In the genomic region with DNA sequence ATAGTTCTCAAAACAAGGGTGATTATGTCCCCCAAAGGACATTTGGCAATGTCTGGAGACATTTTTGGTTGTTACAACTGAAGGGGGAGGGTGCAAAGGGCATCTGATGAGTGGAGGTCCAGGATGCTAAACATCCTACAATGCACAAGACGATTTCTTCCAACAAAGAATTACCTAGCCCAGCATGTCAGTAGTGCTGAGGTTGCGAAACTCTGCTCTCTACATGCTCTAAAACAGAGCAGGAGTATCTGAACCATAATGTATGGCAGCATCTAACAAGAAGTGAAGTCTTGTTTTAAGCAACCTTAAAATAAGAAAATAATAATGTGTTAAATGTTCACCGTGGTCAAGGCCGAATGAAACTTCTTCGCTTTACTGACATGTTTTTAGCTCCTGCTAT, we compare ENCODE assay signal across 17 cellular contexts. TPM values are rescaled to one million over a fixed set of nuclear protein-coding genes. Genes with fewer than 3 reads are reported as not detected.
DNase-seq lines count a peak whose midpoint lies in the region; ATAC-seq, FAIRE-seq and TF ChIP-seq lines count a peak whose summit lies in the region.
"Had no signal": no experiment of that assay in that cellular context is flagged by ENCODE, and none has a peak within 500 bp of the region (broad histone marks: within the 10 kb centered on the region; RNA-seq: fewer than 3 reads in every experiment).

No MANE protein-coding gene starts in this region.

- peak overlapping the region; percentile 89 to 91 for H3K27ac Mint-ChIP-seq in T-cell
- H3K27ac Mint-ChIP-seq: activated B cell treated with CpG ODN at 0.5 μM for 24 hours had no signal

- TF ChIP-seq POLR2A in heart left ventricle (IDR thresholded peaks at IDR 0.05): no peak

- 75 to 85% (median 80%) methylated on average over 5 of the region's 5 CpGs for WGBS in heart left ventricle, 4 donors
- WGBS in right cardiac atrium: 79% methylated on average over 5 of the region's 5 CpGs
- 91 to 94% (median 93%) methylated on average over 5 of the region's 5 CpGs for WGBS in small intestine, 3 donors

- peaks cover 19 to 50% (median 39%) of the 10 kb centered on the region in 3 donors for H3K4me1 Mint-ChIP-seq in T-cell

- FAIRE-seq in small intestine (lab: Jason Lieb, UNC): no peak
- FAIRE-seq: urothelium cell line had no signal

- no peak for TF ChIP-seq CTCF in heart left ventricle (IDR thresholded peaks at IDR 0.05)
- no peak for TF ChIP-seq CTCF in fibroblast of mammary gland (conservative IDR thresholded peaks at IDR 0.05; ENCODE audit: control insufficient read depth, insufficient read depth, low read depth, low read length)
- TF ChIP-seq CTCF in tibial artery (IDR thresholded peaks at IDR 0.05): no peak

- H3K27me3 Mint-ChIP-seq in T-cell: no peaks in the 10 kb centered on the region
- H3K27me3 Mint-ChIP-seq: activated B cell treated with CpG ODN at 0.5 μM for 24 hours, progenitor cell of endocrine pancreas had no signal

- H3K27ac ChIP-seq in heart left ventricle: peak overlapping the region in 7 of 12 donors; percentile 14 to 71 (median 58)
- H3K27ac ChIP-seq in right cardiac atrium (ENCODE audit: low read length): no peak overlapping the region
- H3K27ac ChIP-seq in tibial artery: peak overlapping the region; percentile 47 to 49
- no peak overlapping the region for H3K27ac ChIP-seq in small intestine (ENCODE audit: low read depth in 1 of 2, low read length in 1 of 2)

- H3K4me3 Mint-ChIP-seq in T-cell: no peak overlapping the region
- H3K4me3 Mint-ChIP-seq: activated B cell treated with CpG ODN at 0.5 μM for 24 hours had no signal

- H3K36me3 ChIP-seq in heart left ventricle: peaks cover 0 to 80% (median 60%) of the 10 kb centered on the region in 9 donors
- H3K36me3 ChIP-seq in tibial artery: peaks cover 30 to 61% (median 48%) of the 10 kb centered on the region in 3 donors
- peaks cover 6 to 9% of the 10 kb centered on the region in 2 donors for H3K36me3 ChIP-seq in small intestine (ENCODE audit: control insufficient read depth in 2 of 2, insufficient read depth in 2 of 2, low read length in 2 of 2)

- POLR2A ChIA-PET in T-cell (lab: Charles Lee): no interaction called here

- CTCF ChIA-PET in T-cell (lab: Charles Lee): interaction anchor here in 1 of 2 donors (1.2 kb wide), 1 partner anchor 11 kb away, joined by 7 read pairs; no protein-coding TSS in a partner anchor

- H3K27me3 ChIP-seq in heart left ventricle (no peaks in the 10 kb centered on the region), right cardiac atrium (ENCODE audit: control insufficient read depth, insufficient read depth) (no peaks in the 10 kb centered on the region), tibial artery (no peaks in the 10 kb centered on the region), small intestine (ENCODE audit: control insufficient read depth in 2 of 2, insufficient read depth in 2 of 2, low read length in 2 of 2) (no peaks in the 10 kb centered on the region)

- H3K4me3 ChIP-seq in heart left ventricle (no peak overlapping the region), right cardiac atrium (ENCODE audit: low read length) (no peak overlapping the region), fibroblast of mammary gland (ENCODE audit: control insufficient read depth, low read depth, low read length) (no peak overlapping the region), tibial artery (no peak overlapping the region), small intestine (ENCODE audit: low read depth in 1 of 2, low read length in 2 of 2) (no peak overlapping the region)
- H3K4me3 ChIP-seq: mucosa of descending colon had no signal

- peaks cover 42% of the 10 kb centered on the region for H3K36me3 Mint-ChIP-seq in T-cell

- ATAC-seq in heart left ventricle (no peak), right cardiac atrium (no peak), T-cell (replicated peaks in 1 of 4) (no peak), GM19452 (IDR thresholded peaks at IDR 0.05; ENCODE audit: unreplicated experiment) (no peak)
- ATAC-seq: PC-3 had no signal

- DNase-seq in heart left ventricle (no peak), right cardiac atrium (no peak), T-cell (no peak), fibroblast of mammary gland (ENCODE audit: low read depth) (peak; percentile 21), tibial artery (no peak), dedifferentiated amniotic fluid mesenchymal stem cell (ENCODE audit: extremely low spot score) (no peak), small intestine (no peak)
- DNase-seq: activated B cell treated with CpG ODN at 0.5 μM for 24 hours; activated T-cell treated with anti-CD3 and anti-CD28 coated beads for 4 hours; mucosa of descending colon; NCI-H345; PC-3; stimulated activated CD4-positive, alpha-beta T cell treated with anti-CD3 and anti-CD28 coated beads, Interleukin-1b, Interleukin-23, amount 100 ng/mL, for 48 hours; stimulated activated CD8-positive, alpha-beta memory T cell treated with anti-CD3 and anti-CD28 coated beads, Interleukin-4, amount 100 ng/mL, for 48 hours had no signal

- H3K9me3 Mint-ChIP-seq in T-cell: no peaks in the 10 kb centered on the region
- H3K9me3 Mint-ChIP-seq: activated B cell treated with CpG ODN at 0.5 μM for 24 hours had no signal

- intact Hi-C loops in heart left ventricle (cut with DNase I): loop anchor here in 2 of 10 donors (10.0 kb wide), 1 partner anchor 87 kb away; the partner anchor contains the start of gene HLTF (in 2 of the 2)
- intact Hi-C loops in right cardiac atrium (cut with DNase I): no loop called here
- intact Hi-C loops in tibial artery (cut with DNase I; ENCODE audit: low total_unique reads): no loop called here

- H3K4me1 ChIP-seq in heart left ventricle (peaks cover 0 to 44% (median 32%) of the 10 kb centered on the region in 12 donors), right cardiac atrium (ENCODE audit: control insufficient read depth, insufficient read depth, low read length) (no peaks in the 10 kb centered on the region), tibial artery (peaks cover 0 to 50% (median 12%) of the 10 kb centered on the region in 4 donors), small intestine (ENCODE audit: control insufficient read depth in 2 of 2, insufficient read depth in 1 of 2, low read depth in 1 of 2, low read length in 1 of 2) (no peaks in the 10 kb centered on the region)

- no peaks in the 10 kb centered on the region for H3K9me3 ChIP-seq in heart left ventricle
- no peaks in the 10 kb centered on the region for H3K9me3 ChIP-seq in right cardiac atrium (ENCODE audit: control insufficient read depth, low read length)
- no peaks in the 10 kb centered on the region for H3K9me3 ChIP-seq in tibial artery
- no peaks in the 10 kb centered on the region for H3K9me3 ChIP-seq in small intestine (ENCODE audit: control insufficient read depth, low read depth)
- H3K9me3 ChIP-seq: mucosa of descending colon had no signal

RNA-seq across cellular contexts. Expression of gene GYG1, which starts 7.0 kb away (rescaled TPM):
- total RNA-seq in heart left ventricle: 100 to 1,000 TPM in 7 of 9 donors, 10 to 100 TPM in 2; 78.2 to 190 (median 144) TPM
- 100 to 1,000 TPM; 112 to 313 TPM for polyA plus RNA-seq in heart left ventricle
- total RNA-seq in right cardiac atrium: 100 to 1,000 TPM in 3 of 4 donors, 10 to 100 TPM in 1; 98.4 to 144 (median 117) TPM
- polyA plus RNA-seq in right cardiac atrium: 123 TPM
- total RNA-seq in T-cell: 10 to 100 TPM; 16.3 to 30.4 (median 25.7) TPM
- polyA plus RNA-seq in small intestine: 10 to 100 TPM; 11.9 to 28.3 (median 23.2) TPM

Comparison
In these comparisons a context has a peak if more than half of its experiments do, and no peak if none do; other contexts are left out.
1. H3K27ac ChIP-seq: peak in heart left ventricle (7 of 12) and tibial artery (2 of 2); none in right cardiac atrium (single experiment) and small intestine (0 of 2).